ENCODE assay signal across 1 cellular context in the genomic region with DNA sequence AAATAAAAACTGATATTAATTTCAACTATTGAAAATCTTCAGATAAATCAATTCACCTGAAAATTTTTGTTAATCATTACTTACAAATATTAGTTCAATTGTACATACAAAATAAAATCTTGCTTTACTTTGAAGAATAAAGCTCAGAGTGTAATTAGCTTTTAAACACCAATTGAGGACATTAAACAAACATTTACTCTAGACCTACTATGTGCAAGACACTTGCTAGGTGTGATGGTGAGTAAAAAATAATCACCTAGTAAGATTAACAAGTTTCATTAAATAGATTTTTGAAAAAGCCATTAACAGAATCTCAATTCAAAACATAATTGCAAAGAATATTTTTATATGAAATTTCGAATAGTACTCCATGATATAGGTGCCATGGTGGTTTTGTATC.
TF ChIP-seq lines count a peak whose summit lies in the region.

No MANE protein-coding gene starts in this region.

TF ChIP-seq in H1, 55 proteins besides CTCF, POLR2A, EP300 and RAD21:
- TF ChIP-seq RXRA (IDR thresholded peaks at IDR 0.05; ENCODE audit: insufficient read depth, low read depth, low read length) (no peak), GABPA (IDR thresholded peaks at IDR 0.05; ENCODE audit: borderline replicate concordance, insufficient read depth, low read length) (no peak), RFX5 (IDR thresholded peaks at IDR 0.05; ENCODE audit: borderline replicate concordance, low read depth, low read length) (no peak), JUN (IDR thresholded peaks at IDR 0.05; ENCODE audit: low read depth, low read length) (no peak), ATF3 (IDR thresholded peaks at IDR 0.05; ENCODE audit: insufficient read depth, low read depth, low read length) (no peak), SP4 (IDR thresholded peaks at IDR 0.05; ENCODE audit: low read length) (no peak), CTBP2 (IDR thresholded peaks at IDR 0.05; ENCODE audit: borderline replicate concordance, insufficient read depth, insufficient read length, low read length) (no peak), KDM4A (IDR thresholded peaks at IDR 0.05; ENCODE audit: low read depth, low read length, severe bottlenecking) (no peak), CEBPB (IDR thresholded peaks at IDR 0.05; ENCODE audit: low read depth, low read length) (no peak), ASH2L (IDR thresholded peaks at IDR 0.05; ENCODE audit: low read length) (no peak), SIN3A (conservative IDR thresholded peaks at IDR 0.05 in 1 of 2, IDR thresholded peaks at IDR 0.05 in 1 of 2; ENCODE audit: low read depth in 1 of 2, low read length in 2 of 2) (no peak), SAP30 (IDR thresholded peaks at IDR 0.05; ENCODE audit: insufficient read depth, insufficient replicate concordance, low read length) (no peak), POLR2AphosphoS5 (IDR thresholded peaks at IDR 0.05; ENCODE audit: low read depth, low read length) (no peak)
- TF ChIP-seq, protein P1, sequence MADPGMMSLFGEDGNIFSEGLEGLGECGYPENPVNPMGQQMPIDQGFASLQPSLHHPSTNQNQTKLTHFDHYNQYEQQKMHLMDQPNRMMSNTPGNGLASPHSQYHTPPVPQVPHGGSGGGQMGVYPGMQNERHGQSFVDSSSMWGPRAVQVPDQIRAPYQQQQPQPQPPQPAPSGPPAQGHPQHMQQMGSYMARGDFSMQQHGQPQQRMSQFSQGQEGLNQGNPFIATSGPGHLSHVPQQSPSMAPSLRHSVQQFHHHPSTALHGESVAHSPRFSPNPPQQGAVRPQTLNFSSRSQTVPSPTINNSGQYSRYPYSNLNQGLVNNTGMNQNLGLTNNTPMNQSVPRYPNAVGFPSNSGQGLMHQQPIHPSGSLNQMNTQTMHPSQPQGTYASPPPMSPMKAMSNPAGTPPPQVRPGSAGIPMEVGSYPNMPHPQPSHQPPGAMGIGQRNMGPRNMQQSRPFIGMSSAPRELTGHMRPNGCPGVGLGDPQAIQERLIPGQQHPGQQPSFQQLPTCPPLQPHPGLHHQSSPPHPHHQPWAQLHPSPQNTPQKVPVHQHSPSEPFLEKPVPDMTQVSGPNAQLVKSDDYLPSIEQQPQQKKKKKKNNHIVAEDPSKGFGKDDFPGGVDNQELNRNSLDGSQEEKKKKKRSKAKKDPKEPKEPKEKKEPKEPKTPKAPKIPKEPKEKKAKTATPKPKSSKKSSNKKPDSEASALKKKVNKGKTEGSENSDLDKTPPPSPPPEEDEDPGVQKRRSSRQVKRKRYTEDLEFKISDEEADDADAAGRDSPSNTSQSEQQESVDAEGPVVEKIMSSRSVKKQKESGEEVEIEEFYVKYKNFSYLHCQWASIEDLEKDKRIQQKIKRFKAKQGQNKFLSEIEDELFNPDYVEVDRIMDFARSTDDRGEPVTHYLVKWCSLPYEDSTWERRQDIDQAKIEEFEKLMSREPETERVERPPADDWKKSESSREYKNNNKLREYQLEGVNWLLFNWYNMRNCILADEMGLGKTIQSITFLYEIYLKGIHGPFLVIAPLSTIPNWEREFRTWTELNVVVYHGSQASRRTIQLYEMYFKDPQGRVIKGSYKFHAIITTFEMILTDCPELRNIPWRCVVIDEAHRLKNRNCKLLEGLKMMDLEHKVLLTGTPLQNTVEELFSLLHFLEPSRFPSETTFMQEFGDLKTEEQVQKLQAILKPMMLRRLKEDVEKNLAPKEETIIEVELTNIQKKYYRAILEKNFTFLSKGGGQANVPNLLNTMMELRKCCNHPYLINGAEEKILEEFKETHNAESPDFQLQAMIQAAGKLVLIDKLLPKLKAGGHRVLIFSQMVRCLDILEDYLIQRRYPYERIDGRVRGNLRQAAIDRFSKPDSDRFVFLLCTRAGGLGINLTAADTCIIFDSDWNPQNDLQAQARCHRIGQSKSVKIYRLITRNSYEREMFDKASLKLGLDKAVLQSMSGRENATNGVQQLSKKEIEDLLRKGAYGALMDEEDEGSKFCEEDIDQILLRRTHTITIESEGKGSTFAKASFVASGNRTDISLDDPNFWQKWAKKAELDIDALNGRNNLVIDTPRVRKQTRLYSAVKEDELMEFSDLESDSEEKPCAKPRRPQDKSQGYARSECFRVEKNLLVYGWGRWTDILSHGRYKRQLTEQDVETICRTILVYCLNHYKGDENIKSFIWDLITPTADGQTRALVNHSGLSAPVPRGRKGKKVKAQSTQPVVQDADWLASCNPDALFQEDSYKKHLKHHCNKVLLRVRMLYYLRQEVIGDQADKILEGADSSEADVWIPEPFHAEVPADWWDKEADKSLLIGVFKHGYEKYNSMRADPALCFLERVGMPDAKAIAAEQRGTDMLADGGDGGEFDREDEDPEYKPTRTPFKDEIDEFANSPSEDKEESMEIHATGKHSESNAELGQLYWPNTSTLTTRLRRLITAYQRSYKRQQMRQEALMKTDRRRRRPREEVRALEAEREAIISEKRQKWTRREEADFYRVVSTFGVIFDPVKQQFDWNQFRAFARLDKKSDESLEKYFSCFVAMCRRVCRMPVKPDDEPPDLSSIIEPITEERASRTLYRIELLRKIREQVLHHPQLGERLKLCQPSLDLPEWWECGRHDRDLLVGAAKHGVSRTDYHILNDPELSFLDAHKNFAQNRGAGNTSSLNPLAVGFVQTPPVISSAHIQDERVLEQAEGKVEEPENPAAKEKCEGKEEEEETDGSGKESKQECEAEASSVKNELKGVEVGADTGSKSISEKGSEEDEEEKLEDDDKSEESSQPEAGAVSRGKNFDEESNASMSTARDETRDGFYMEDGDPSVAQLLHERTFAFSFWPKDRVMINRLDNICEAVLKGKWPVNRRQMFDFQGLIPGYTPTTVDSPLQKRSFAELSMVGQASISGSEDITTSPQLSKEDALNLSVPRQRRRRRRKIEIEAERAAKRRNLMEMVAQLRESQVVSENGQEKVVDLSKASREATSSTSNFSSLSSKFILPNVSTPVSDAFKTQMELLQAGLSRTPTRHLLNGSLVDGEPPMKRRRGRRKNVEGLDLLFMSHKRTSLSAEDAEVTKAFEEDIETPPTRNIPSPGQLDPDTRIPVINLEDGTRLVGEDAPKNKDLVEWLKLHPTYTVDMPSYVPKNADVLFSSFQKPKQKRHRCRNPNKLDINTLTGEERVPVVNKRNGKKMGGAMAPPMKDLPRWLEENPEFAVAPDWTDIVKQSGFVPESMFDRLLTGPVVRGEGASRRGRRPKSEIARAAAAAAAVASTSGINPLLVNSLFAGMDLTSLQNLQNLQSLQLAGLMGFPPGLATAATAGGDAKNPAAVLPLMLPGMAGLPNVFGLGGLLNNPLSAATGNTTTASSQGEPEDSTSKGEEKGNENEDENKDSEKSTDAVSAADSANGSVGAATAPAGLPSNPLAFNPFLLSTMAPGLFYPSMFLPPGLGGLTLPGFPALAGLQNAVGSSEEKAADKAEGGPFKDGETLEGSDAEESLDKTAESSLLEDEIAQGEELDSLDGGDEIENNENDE (IDR thresholded peaks at IDR 0.05; ENCODE audit: insufficient replicate concordance, low read length), result no peak
